8 cellular contexts compared by ENCODE assay signal in the genomic region with DNA sequence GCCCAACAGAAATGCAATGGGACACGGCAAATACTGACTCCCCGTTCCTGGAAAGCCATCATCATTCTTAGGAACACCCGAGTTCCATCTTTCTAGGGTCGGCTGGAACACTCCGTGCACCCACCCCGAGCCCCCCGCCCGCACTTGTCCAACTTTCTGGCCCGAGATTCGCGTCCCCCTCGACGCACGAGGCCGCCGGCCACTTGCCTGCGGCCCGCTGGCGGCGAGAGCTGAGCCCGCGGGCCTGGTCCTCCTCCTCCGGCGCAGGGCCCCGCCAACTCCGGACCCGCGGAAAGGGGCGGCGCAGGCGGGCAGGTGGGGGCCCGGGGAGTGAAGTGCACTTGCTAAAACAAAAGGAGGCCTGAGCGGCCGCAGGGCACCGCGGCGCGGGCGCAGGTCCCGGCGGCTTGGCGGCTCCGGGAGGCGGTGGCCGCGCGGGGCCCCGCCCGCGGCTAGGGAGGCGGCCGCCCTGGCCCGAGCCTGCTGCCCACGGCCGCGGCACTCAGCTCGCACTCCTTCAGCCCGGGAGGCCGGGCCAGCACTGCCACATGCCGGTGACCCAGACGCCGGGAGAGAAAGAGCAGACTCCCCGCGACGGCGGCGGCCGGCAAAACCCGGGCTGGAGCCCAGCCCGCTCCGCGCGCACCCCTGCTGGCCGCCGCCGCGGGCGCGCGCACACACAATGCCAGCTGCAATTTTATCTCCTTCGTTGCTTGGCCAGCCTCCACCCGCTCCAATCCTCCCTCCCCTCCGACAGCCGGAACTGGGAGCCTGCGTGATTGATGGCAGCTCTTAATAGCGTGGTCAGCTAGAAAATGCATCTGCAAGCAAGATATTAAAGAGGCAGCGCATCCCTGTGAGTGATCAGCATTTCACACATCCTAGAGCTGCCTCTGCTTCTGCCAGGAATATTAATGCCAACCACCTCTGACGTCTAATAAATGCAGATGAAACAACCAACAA.
A peak's percentile ranks its signal among the peaks of the same experiment; 100 is the strongest.
DNase-seq lines count a peak whose midpoint lies in the region; ATAC-seq and TF ChIP-seq lines count a peak whose summit lies in the region.

No MANE protein-coding gene starts in this region.

- H3K4me3 Mint-ChIP-seq in natural killer cell: peak overlapping the region; percentile 93

- H3K36me3 Mint-ChIP-seq in natural killer cell: no peaks in the 10 kb centered on the region

- peak; percentile 97 for DNase-seq in DMS79 treated with DMSO at 0.1 percent for 48 hours (lab: John Stamatoyannopoulos, UW)
- peak; percentile 68 to 73 for DNase-seq in Kasumi-1 (lab: John Stamatoyannopoulos, UW)
- DNase-seq in RKO (ENCODE audit: low spot score): peak; percentile 96
- peak; percentile 83 for DNase-seq in activated effector memory CD4-positive, alpha-beta T cell treated with anti-CD3 and anti-CD28 coated beads, Interleukin-2, amount 50 U/mL, for 16 hours
- peak; percentile 71 for DNase-seq in fibroblast of the conjunctiva (ENCODE audit: low read depth)
- peak; percentile 75 for DNase-seq in natural killer cell
- DNase-seq in stromal cell of bone marrow (ENCODE audit: low read depth): peak; percentile 81

- peak overlapping the region; percentile 81 to 90 for H3K27ac Mint-ChIP-seq in natural killer cell

- TF ChIP-seq CTCF in natural killer cell (IDR thresholded peaks at IDR 0.05): no peak

- H3K9me3 Mint-ChIP-seq in natural killer cell: no peaks in the 10 kb centered on the region

- peaks cover 34 to 38% of the 10 kb centered on the region in 2 donors for H3K4me1 Mint-ChIP-seq in natural killer cell

- intact Hi-C loops in natural killer cell (cut with micrococcal nuclease): loop anchor here (5.0 kb wide), 2 partner anchors 114 to 276 kb away; partner anchors contain the start of gene RERE

- ATAC-seq in GM21737 (IDR thresholded peaks at IDR 0.05; ENCODE audit: unreplicated experiment) (peak; percentile 55), natural killer cell (peak; percentile 70 to 86 (median 77))

- H3K27me3 Mint-ChIP-seq in natural killer cell (ENCODE audit: low read depth in 2 of 2): no peaks in the 10 kb centered on the region

Comparison
In these comparisons a context has a peak if more than half of its experiments do, and no peak if none do; other contexts are left out.
1. Peak in every context shown above with its lines: DNase-seq and ATAC-seq.